In genomic region chr7:107169120-107170050, GRCh38 we compare ENCODE assay signal across 8 cellular contexts. TPM values are rescaled to one million over a fixed set of nuclear protein-coding genes. Genes with fewer than 3 reads are reported as not detected.
A peak's percentile ranks its signal among the peaks of the same experiment; 100 is the strongest.
DNase-seq lines count a peak whose midpoint lies in the region; ATAC-seq and TF ChIP-seq lines count a peak whose summit lies in the region.

No MANE protein-coding gene starts in this region.

- H3K4me2 ChIP-seq in KMS-11 = peak overlapping the region; percentile 62

- H2AFZ ChIP-seq in KMS-11 (ENCODE audit: low read depth) = peak overlapping the region; percentile 41; the same call in 1 of the 2 replicates

- H3K27ac ChIP-seq in KMS-11 (peak overlapping the region; percentile 71), esophagus (ENCODE audit: low read depth in 2 of 2, low read length in 1 of 2) (peak overlapping the region; percentile 99 to 100), mucosa of rectum (ENCODE audit: low read depth in 2 of 2, low read length in 2 of 2) (peak overlapping the region; percentile 96 to 97)

- H3K9ac ChIP-seq in KMS-11 (peak overlapping the region; percentile 67), mucosa of rectum (ENCODE audit: low read depth in 1 of 2, low read length in 2 of 2) (peak overlapping the region; percentile 91 to 94)

- H3K79me2 ChIP-seq in KMS-11 (ENCODE audit: insufficient read depth, low read depth) = peaks cover 34% of the 10 kb centered on the region

- ATAC-seq in GM21529 (IDR thresholded peaks at IDR 0.05; ENCODE audit: unreplicated experiment) = peak; percentile 23
- ATAC-seq in activated T-cell treated with anti-CD3 and anti-CD28 coated beads, Interleukin-2, amount 50 U/mL, for 4 hours = peak; percentile 29 to 35

- peak; percentile 93 for DNase-seq in COR-L47 (lab: John Stamatoyannopoulos, UW)
- DNase-seq in activated T-cell treated with anti-CD3 and anti-CD28 coated beads, Interleukin-2, amount 50 U/mL, for 4 hours = peak; percentile 69
- peak; percentile 84 for DNase-seq in stimulated activated CD8-positive, alpha-beta memory T cell treated with anti-CD3 and anti-CD28 coated beads, Interleukin-4, amount 100 ng/mL, for 24 hours (ENCODE audit: low read depth)

- H3K9me3 ChIP-seq in esophagus (ENCODE audit: control insufficient read depth in 2 of 2, insufficient read depth in 1 of 2, low read depth in 1 of 2, low read length in 1 of 2) (no peaks in the 10 kb centered on the region), mucosa of rectum (ENCODE audit: control insufficient read depth in 2 of 2, low read length in 2 of 2) (no peaks in the 10 kb centered on the region)

- WGBS in esophagus, 2 donors = 0 to 1% methylated on average over 61 to 73 of the region's 73 CpGs

- H3K27me3 ChIP-seq in KMS-11 (ENCODE audit: insufficient read depth, low read depth) = no peaks in the 10 kb centered on the region
- H3K27me3 ChIP-seq in esophagus (ENCODE audit: control insufficient read depth in 1 of 2, insufficient read depth in 2 of 2, low read length in 2 of 2) = no peaks in the 10 kb centered on the region
- H3K27me3 ChIP-seq in mucosa of rectum (ENCODE audit: control insufficient read depth in 2 of 2, insufficient read depth in 2 of 2, low read length in 2 of 2) = no peaks in the 10 kb centered on the region

- H4K20me1 ChIP-seq in KMS-11 (ENCODE audit: insufficient read depth) = peaks cover 7% of the 10 kb centered on the region; the same call in 1 of the 2 replicates

- H3K4me3 ChIP-seq in KMS-11 (IDR thresholded peaks at IDR 0.05; ENCODE audit: insufficient read depth, low read depth, low read length) (no peak overlapping the region), esophagus (ENCODE audit: low read depth in 1 of 2, low read length in 2 of 2) (peak overlapping the region; percentile 97 to 99), mucosa of rectum (ENCODE audit: low read length in 2 of 2) (peak overlapping the region; percentile 89 to 91)

- H3K9me3 Mint-ChIP-seq in activated T-cell treated with anti-CD3 and anti-CD28 coated beads, Interleukin-2, amount 50 U/mL, for 4 hours = no peaks in the 10 kb centered on the region

- H3K4me1 ChIP-seq in KMS-11 (ENCODE audit: low read depth, poor library complexity, severe bottlenecking) = peaks cover 46% of the 10 kb centered on the region
- H3K4me1 ChIP-seq in esophagus (ENCODE audit: control insufficient read depth in 2 of 2, insufficient read depth in 2 of 2, low read length in 1 of 2) = no peaks in the 10 kb centered on the region
- peaks cover 10 to 12% of the 10 kb centered on the region in 2 donors for H3K4me1 ChIP-seq in mucosa of rectum (ENCODE audit: control insufficient read depth in 2 of 2, insufficient read depth in 2 of 2, low read length in 2 of 2)

- no peaks in the 10 kb centered on the region for H3K36me3 ChIP-seq in KMS-11 (ENCODE audit: insufficient read depth)
- peaks cover 0 to 2% of the 10 kb centered on the region in 2 donors for H3K36me3 ChIP-seq in esophagus (ENCODE audit: control insufficient read depth in 2 of 2, insufficient read depth in 2 of 2, low read length in 1 of 2)
- H3K36me3 ChIP-seq in mucosa of rectum (ENCODE audit: control insufficient read depth in 2 of 2, insufficient read depth in 2 of 2, low read length in 2 of 2) = peaks cover 0 to 4% of the 10 kb centered on the region in 2 donors

- peak overlapping the region; percentile 98 for H3K4me3 Mint-ChIP-seq in activated T-cell treated with anti-CD3 and anti-CD28 coated beads, Interleukin-2, amount 50 U/mL, for 4 hours

- peaks cover 3% of the 10 kb centered on the region for H3K27me3 Mint-ChIP-seq in activated T-cell treated with anti-CD3 and anti-CD28 coated beads, Interleukin-2, amount 50 U/mL, for 4 hours (ENCODE audit: low read depth)

- peaks cover 53% of the 10 kb centered on the region for H3K4me1 Mint-ChIP-seq in activated T-cell treated with anti-CD3 and anti-CD28 coated beads, Interleukin-2, amount 50 U/mL, for 4 hours (ENCODE audit: low read depth)

- TF ChIP-seq CTCF in KMS-11 (conservative IDR thresholded peaks at IDR 0.05; ENCODE audit: low read depth, low read length) = no peak

- H3K36me3 Mint-ChIP-seq in activated T-cell treated with anti-CD3 and anti-CD28 coated beads, Interleukin-2, amount 50 U/mL, for 4 hours (ENCODE audit: insufficient read depth) = peaks cover 5% of the 10 kb centered on the region

TF ChIP-seq in PFSK-1, 5 proteins besides CTCF, POLR2A, EP300 and RAD21:
- peak; percentile 84; the same call in 1 of the 2 replicates for TF ChIP-seq POLR2AphosphoS5 (IDR thresholded peaks at IDR 0.05; ENCODE audit: low read depth, low read length)
- peak; percentile 88 for TF ChIP-seq SIN3A (IDR thresholded peaks at IDR 0.05; ENCODE audit: borderline replicate concordance, insufficient read depth, low read length)
- peak; percentile 95 for TF ChIP-seq FOXP2 (optimal IDR thresholded peaks at IDR 0.05; ENCODE audit: borderline replicate concordance, extremely low read depth, extremely low read length, insufficient read depth)
- TF ChIP-seq REST (IDR thresholded peaks at IDR 0.05; ENCODE audit: insufficient read depth in 1 of 2, low read depth in 2 of 2, low read length in 2 of 2) = 0 out of 4 replicates have a peak, but pooled peaks of 1 of the 2 experiments have one; percentile 4
- peak; percentile 60; the same call in 1 of the 2 replicates for TF ChIP-seq TAF1 (IDR thresholded peaks at IDR 0.05; ENCODE audit: borderline replicate concordance, insufficient read depth, low read length)
TF ChIP-seq in PFSK-1: peak in this region for 5.

RNA-seq across cellular contexts. Expression of gene HBP1, which starts 0.6 kb away (rescaled TPM):
- 24.6 TPM for polyA plus RNA-seq in PFSK-1 (2012; ENCODE audit: insufficient read length, low read depth)
- total RNA-seq in activated T-cell treated with anti-CD3 and anti-CD28 coated beads, Interleukin-2, amount 50 U/mL, for 4 hours = 10 to 100 TPM; 10.1 to 18.5 (median 16.2) TPM
- 10 to 100 TPM; 48.7 to 58.9 TPM for polyA plus RNA-seq in esophagus
